1 cellular context compared by ENCODE assay signal in the genomic region with DNA sequence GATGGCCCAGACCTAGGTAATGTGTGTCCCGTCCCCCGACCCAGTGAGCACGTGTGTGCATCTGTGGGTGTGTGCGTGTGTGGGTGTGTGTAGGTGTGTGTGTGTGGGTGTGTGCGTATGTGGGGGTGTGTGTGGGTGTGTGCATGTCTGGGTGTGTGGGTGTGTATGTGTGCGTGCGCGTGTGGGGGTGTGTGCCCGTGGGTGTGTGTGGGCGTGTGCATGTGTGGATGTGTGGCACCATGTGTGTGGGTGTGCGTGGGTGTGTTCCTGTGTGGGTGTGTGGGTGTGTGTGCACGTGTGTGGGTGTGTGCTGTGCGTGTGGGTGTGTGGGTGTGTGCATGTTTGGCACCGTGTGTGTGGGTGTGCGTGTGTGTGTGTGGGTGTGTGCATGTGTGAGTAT.
A peak's percentile ranks its signal among the peaks of the same experiment; 100 is the strongest.
TF ChIP-seq lines count a peak whose summit lies in the region.

No MANE protein-coding gene starts in this region.

TF ChIP-seq in GM12878, 131 proteins besides CTCF, POLR2A, EP300 and RAD21:
- TF ChIP-seq, protein P1, sequence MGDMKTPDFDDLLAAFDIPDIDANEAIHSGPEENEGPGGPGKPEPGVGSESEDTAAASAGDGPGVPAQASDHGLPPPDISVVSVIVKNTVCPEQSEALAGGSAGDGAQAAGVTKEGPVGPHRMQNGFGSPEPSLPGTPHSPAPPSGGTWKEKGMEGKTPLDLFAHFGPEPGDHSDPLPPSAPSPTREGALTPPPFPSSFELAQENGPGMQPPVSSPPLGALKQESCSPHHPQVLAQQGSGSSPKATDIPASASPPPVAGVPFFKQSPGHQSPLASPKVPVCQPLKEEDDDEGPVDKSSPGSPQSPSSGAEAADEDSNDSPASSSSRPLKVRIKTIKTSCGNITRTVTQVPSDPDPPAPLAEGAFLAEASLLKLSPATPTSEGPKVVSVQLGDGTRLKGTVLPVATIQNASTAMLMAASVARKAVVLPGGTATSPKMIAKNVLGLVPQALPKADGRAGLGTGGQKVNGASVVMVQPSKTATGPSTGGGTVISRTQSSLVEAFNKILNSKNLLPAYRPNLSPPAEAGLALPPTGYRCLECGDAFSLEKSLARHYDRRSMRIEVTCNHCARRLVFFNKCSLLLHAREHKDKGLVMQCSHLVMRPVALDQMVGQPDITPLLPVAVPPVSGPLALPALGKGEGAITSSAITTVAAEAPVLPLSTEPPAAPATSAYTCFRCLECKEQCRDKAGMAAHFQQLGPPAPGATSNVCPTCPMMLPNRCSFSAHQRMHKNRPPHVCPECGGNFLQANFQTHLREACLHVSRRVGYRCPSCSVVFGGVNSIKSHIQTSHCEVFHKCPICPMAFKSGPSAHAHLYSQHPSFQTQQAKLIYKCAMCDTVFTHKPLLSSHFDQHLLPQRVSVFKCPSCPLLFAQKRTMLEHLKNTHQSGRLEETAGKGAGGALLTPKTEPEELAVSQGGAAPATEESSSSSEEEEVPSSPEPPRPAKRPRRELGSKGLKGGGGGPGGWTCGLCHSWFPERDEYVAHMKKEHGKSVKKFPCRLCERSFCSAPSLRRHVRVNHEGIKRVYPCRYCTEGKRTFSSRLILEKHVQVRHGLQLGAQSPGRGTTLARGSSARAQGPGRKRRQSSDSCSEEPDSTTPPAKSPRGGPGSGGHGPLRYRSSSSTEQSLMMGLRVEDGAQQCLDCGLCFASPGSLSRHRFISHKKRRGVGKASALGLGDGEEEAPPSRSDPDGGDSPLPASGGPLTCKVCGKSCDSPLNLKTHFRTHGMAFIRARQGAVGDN (IDR thresholded peaks at IDR 0.05): no peak
- no peak for TF ChIP-seq YY1 (IDR thresholded peaks at IDR 0.05; ENCODE audit: low read depth, low read length)
- TF ChIP-seq, protein P2, sequence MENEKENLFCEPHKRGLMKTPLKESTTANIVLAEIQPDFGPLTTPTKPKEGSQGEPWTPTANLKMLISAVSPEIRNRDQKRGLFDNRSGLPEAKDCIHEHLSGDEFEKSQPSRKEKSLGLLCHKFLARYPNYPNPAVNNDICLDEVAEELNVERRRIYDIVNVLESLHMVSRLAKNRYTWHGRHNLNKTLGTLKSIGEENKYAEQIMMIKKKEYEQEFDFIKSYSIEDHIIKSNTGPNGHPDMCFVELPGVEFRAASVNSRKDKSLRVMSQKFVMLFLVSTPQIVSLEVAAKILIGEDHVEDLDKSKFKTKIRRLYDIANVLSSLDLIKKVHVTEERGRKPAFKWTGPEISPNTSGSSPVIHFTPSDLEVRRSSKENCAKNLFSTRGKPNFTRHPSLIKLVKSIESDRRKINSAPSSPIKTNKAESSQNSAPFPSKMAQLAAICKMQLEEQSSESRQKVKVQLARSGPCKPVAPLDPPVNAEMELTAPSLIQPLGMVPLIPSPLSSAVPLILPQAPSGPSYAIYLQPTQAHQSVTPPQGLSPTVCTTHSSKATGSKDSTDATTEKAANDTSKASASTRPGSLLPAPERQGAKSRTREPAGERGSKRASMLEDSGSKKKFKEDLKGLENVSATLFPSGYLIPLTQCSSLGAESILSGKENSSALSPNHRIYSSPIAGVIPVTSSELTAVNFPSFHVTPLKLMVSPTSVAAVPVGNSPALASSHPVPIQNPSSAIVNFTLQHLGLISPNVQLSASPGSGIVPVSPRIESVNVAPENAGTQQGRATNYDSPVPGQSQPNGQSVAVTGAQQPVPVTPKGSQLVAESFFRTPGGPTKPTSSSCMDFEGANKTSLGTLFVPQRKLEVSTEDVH (IDR thresholded peaks at IDR 0.05; ENCODE audit: low read depth, partially characterized antibody): no peak
- TF ChIP-seq EGR1 (IDR thresholded peaks at IDR 0.05; ENCODE audit: borderline replicate concordance in 1 of 2, low read depth in 2 of 2, low read length in 2 of 2): peak; percentile 52 to 68; a peak in 1 of 3 replicates
- TF ChIP-seq, protein P3, sequence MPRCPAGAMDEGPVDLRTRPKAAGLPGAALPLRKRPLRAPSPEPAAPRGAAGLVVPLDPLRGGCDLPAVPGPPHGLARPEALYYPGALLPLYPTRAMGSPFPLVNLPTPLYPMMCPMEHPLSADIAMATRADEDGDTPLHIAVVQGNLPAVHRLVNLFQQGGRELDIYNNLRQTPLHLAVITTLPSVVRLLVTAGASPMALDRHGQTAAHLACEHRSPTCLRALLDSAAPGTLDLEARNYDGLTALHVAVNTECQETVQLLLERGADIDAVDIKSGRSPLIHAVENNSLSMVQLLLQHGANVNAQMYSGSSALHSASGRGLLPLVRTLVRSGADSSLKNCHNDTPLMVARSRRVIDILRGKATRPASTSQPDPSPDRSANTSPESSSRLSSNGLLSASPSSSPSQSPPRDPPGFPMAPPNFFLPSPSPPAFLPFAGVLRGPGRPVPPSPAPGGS (IDR thresholded peaks at IDR 0.05; ENCODE audit: borderline replicate concordance, insufficient read depth, low read depth, low read length, poor library complexity, severe bottlenecking): peak; percentile 86
- 0 out of 2 replicates have a peak, but pooled peaks have one; percentile 55 for TF ChIP-seq TCF3 (IDR thresholded peaks at IDR 0.05; ENCODE audit: borderline replicate concordance, insufficient read depth, low read depth, low read length)
